Comparison of ENCODE assay signal across 14 cellular contexts in genomic region chr16:57889522-57889921, GRCh38.
A peak's percentile ranks its signal among the peaks of the same experiment; 100 is the strongest.
DNase-seq lines count a peak whose midpoint lies in the region; ATAC-seq and TF ChIP-seq lines count a peak whose summit lies in the region.
"Had no signal": no experiment of that assay in that cellular context is flagged by ENCODE, and none has a peak within 500 bp of the region (broad histone marks: within the 10 kb centered on the region; RNA-seq: fewer than 3 reads in every experiment).

No MANE protein-coding gene starts in this region.

- H3K9me3 Mint-ChIP-seq in natural killer cell treated with Interleukin-12 subunit alpha and Interleukin-12 subunit beta and Interleukin-15 and Interleukin-18, amount 100 ng/mL, for 72 hours = no peaks in the 10 kb centered on the region
- H3K9me3 Mint-ChIP-seq: CD8-positive, alpha-beta T cell had no signal

- H3K36me3 ChIP-seq in ACC112 (ENCODE audit: insufficient read depth, low read length) = no peaks in the 10 kb centered on the region
- H3K36me3 ChIP-seq in SJSA1 = no peaks in the 10 kb centered on the region
- no peaks in the 10 kb centered on the region for H3K36me3 ChIP-seq in hepatocyte (replicated peaks; ENCODE audit: insufficient read depth, low read depth)
- H3K36me3 ChIP-seq in adrenal gland (replicated peaks in 1 of 2) = no peaks in the 10 kb centered on the region
- H3K36me3 ChIP-seq: BE2C had no signal

- peak overlapping the region; percentile 53 for H3K4me3 Mint-ChIP-seq in natural killer cell treated with Interleukin-12 subunit alpha and Interleukin-12 subunit beta and Interleukin-15 and Interleukin-18, amount 100 ng/mL, for 72 hours
- H3K4me3 Mint-ChIP-seq: CD8-positive, alpha-beta T cell; IgD-negative memory B cell had no signal

- H3K4me1 ChIP-seq in ACC112 (ENCODE audit: control insufficient read depth, insufficient read depth, low read length, unreplicated experiment) = peaks cover 53% of the 10 kb centered on the region
- H3K4me1 ChIP-seq in SJSA1 (replicated peaks) = peaks cover 63% of the 10 kb centered on the region
- peaks cover 19% of the 10 kb centered on the region for H3K4me1 ChIP-seq in hepatocyte (ENCODE audit: insufficient read depth)
- peaks cover 11 to 32% of the 10 kb centered on the region in 2 donors for H3K4me1 ChIP-seq in adrenal gland (replicated peaks in 1 of 2)
- H3K4me1 ChIP-seq: BE2C had no signal

- H2AFZ ChIP-seq in ACC112 (ENCODE audit: low read length, unreplicated experiment) (peak overlapping the region; percentile 23), hepatocyte (no peak overlapping the region)

- ATAC-seq in natural killer cell treated with Interleukin-12 subunit alpha and Interleukin-12 subunit beta and Interleukin-15 and Interleukin-18, amount 100 ng/mL, for 72 hours = peak; percentile 63 to 75
- ATAC-seq: CD8-positive, alpha-beta T cell had no signal

- H3K27me3 Mint-ChIP-seq in natural killer cell treated with Interleukin-12 subunit alpha and Interleukin-12 subunit beta and Interleukin-15 and Interleukin-18, amount 100 ng/mL, for 72 hours = peaks cover 2 to 13% of the 10 kb centered on the region in 2 donors

- no peak for TF ChIP-seq POLR2A in adrenal gland (IDR thresholded peaks at IDR 0.05)

- peak overlapping the region; percentile 78 to 89 for H3K27ac Mint-ChIP-seq in natural killer cell treated with Interleukin-12 subunit alpha and Interleukin-12 subunit beta and Interleukin-15 and Interleukin-18, amount 100 ng/mL, for 72 hours
- H3K27ac Mint-ChIP-seq: CD8-positive, alpha-beta T cell; IgD-negative memory B cell had no signal

- H3K36me3 Mint-ChIP-seq in natural killer cell treated with Interleukin-12 subunit alpha and Interleukin-12 subunit beta and Interleukin-15 and Interleukin-18, amount 100 ng/mL, for 72 hours = no peaks in the 10 kb centered on the region
- H3K36me3 Mint-ChIP-seq: CD8-positive, alpha-beta T cell had no signal

- H4K20me1 ChIP-seq in hepatocyte (ENCODE audit: insufficient read depth, poor library complexity, severe bottlenecking) = no peaks in the 10 kb centered on the region

- intact Hi-C loops in adrenal gland (cut with DNase I) = no loop called here

- peaks cover 5% of the 10 kb centered on the region for H3K27me3 ChIP-seq in ACC112 (ENCODE audit: insufficient read depth, low read length)
- no peaks in the 10 kb centered on the region for H3K27me3 ChIP-seq in SJSA1 (replicated peaks)
- H3K27me3 ChIP-seq in hepatocyte = no peaks in the 10 kb centered on the region
- peaks cover 4% of the 10 kb centered on the region for H3K27me3 ChIP-seq in adrenal gland
- H3K27me3 ChIP-seq: BE2C had no signal

- TF ChIP-seq CTCF in hepatocyte (IDR thresholded peaks at IDR 0.05; ENCODE audit: poor library complexity) (no peak), adrenal gland (IDR thresholded peaks at IDR 0.05) (no peak)

- H3K4me3 ChIP-seq in ACC112 (ENCODE audit: low read depth, low read length) = no peak overlapping the region
- H3K4me3 ChIP-seq in SJSA1 = no peak overlapping the region
- no peak overlapping the region for H3K4me3 ChIP-seq in hepatocyte
- no peak overlapping the region for H3K4me3 ChIP-seq in adrenal gland

- H3K79me2 ChIP-seq in ACC112 (ENCODE audit: control insufficient read depth, insufficient read depth, low read length, unreplicated experiment) = no peaks in the 10 kb centered on the region
- H3K79me2 ChIP-seq in hepatocyte = no peaks in the 10 kb centered on the region

- no peaks in the 10 kb centered on the region for H3K9me2 ChIP-seq in hepatocyte (replicated peaks; ENCODE audit: insufficient read depth)

- H3K4me2 ChIP-seq in hepatocyte = no peak overlapping the region

- H3K27ac ChIP-seq in ACC112 (ENCODE audit: low read depth, low read length) (peak overlapping the region; percentile 95), SJSA1 (peak overlapping the region; percentile 98), hepatocyte (peak overlapping the region; percentile 21), adrenal gland (peak overlapping the region in 2 of 5 donors; percentile 49 to 50)

- no peaks in the 10 kb centered on the region for H3K9me3 ChIP-seq in SJSA1 (replicated peaks)
- H3K9me3 ChIP-seq in hepatocyte (ENCODE audit: low read depth) = no peaks in the 10 kb centered on the region
- no peaks in the 10 kb centered on the region for H3K9me3 ChIP-seq in adrenal gland (replicated peaks in 1 of 3)
- H3K9me3 ChIP-seq: BE2C had no signal

- H3K4me1 Mint-ChIP-seq in natural killer cell treated with Interleukin-12 subunit alpha and Interleukin-12 subunit beta and Interleukin-15 and Interleukin-18, amount 100 ng/mL, for 72 hours (ENCODE audit: low read depth in 2 of 2) = peaks cover 47 to 53% of the 10 kb centered on the region in 2 donors

- WGBS in hepatocyte (ENCODE audit: low lambda C conversion rate, missing lambda C conversion rate) = 80% methylated on average over 4 of the region's 4 CpGs
- 67 to 72% (median 69%) methylated on average over 4 of the region's 4 CpGs for WGBS in adrenal gland, 4 donors

- no peak for DNase-seq in SJSA1 (ENCODE audit: low read depth in 1 of 2, low spot score in 2 of 2)
- DNase-seq in hepatocyte (ENCODE audit: low spot score) = no peak
- no peak for DNase-seq in natural killer cell treated with Interleukin-12 subunit alpha and Interleukin-12 subunit beta and Interleukin-15 and Interleukin-18, amount 100 ng/mL, for 72 hours (ENCODE audit: low spot score)
- DNase-seq in DMS79 (lab: John Stamatoyannopoulos, UW) = no peak
- no peak for DNase-seq in adrenal gland
- DNase-seq in cerebellar cortex (ENCODE audit: low spot score) = no peak
- DNase-seq: BE2C; CD8-positive, alpha-beta T cell; HCEC 1CT; NCI-H146; NCI-H2081 treated with DMSO at 0.1 percent for 48 hours; NCI-H226 had no signal
